Comparison of ENCODE assay signal across 20 cellular contexts in the genomic region with DNA sequence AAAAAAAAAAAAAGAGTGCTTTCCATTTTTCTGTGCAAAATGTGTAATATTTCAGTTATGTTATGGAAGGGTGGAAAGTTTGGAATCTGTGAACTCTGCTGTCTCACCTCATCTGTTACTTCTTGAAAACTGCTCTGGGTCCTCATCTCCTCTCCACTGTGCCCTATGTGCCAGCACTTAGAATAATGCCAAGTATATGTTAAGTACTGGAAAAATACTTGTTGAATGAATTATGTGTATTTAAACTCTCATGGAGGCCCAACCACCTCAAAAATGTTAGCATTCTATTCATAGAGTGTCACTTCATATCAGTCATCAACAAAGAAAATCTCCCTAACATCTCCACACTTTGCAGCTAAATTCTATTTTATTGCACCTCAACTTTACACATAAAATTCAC. TPM values are rescaled to one million over a fixed set of nuclear protein-coding genes. Genes with fewer than 3 reads are reported as not detected.
DNase-seq lines count a peak whose midpoint lies in the region; ATAC-seq lines count a peak whose summit lies in the region.
"Had no signal": no experiment of that assay in that cellular context is flagged by ENCODE, and none has a peak within 500 bp of the region (broad histone marks: within the 10 kb centered on the region; RNA-seq: fewer than 3 reads in every experiment).

No MANE protein-coding gene starts in this region.

- peak overlapping the region; percentile 4 for H3K4me2 ChIP-seq in Karpas-422 (ENCODE audit: low read depth, low read length, poor library complexity, severe bottlenecking)
- H3K4me2 ChIP-seq: GM23338 had no signal

- H3K9me2 ChIP-seq in Karpas-422 (replicated peaks; ENCODE audit: insufficient read depth, low read length): no peaks in the 10 kb centered on the region

- H2AFZ ChIP-seq in Karpas-422 (ENCODE audit: low read length): no peak overlapping the region
- H2AFZ ChIP-seq: GM23338 had no signal

- no peaks in the 10 kb centered on the region for H3K27me3 Mint-ChIP-seq in stimulated activated naive B cell treated with anti-CD40 and anti-IgM and Interleukin-4, amounts not matched to agents 10 μg/mL and 1 μg/mL and 100 μg/mL, for 72 hours
- H3K27me3 Mint-ChIP-seq in activated CD8-positive, alpha-beta memory T cell treated with anti-CD3 and anti-CD28 coated beads, Interleukin-2, amount 10 ng/mL, durations not matched to agents 7 days and 5 days: no peaks in the 10 kb centered on the region
- H3K27me3 Mint-ChIP-seq: activated naive CD8-positive, alpha-beta T cell treated with anti-CD3 and anti-CD28 coated beads, Interleukin-2, amount 50 U/mL, for 24 hours; naive thymus-derived CD8-positive, alpha-beta T cell had no signal

- ATAC-seq in GM18873 (IDR thresholded peaks at IDR 0.05; ENCODE audit: low FRiP score, unreplicated experiment) (peak; percentile 12), HG02759 (IDR thresholded peaks at IDR 0.05; ENCODE audit: unreplicated experiment) (peak; percentile 5)
- ATAC-seq in stimulated activated naive B cell treated with anti-CD40 and anti-IgM and Interleukin-4, amounts not matched to agents 10 μg/mL and 1 μg/mL and 100 μg/mL, for 72 hours (replicated peaks): no peak
- ATAC-seq in activated CD8-positive, alpha-beta memory T cell treated with anti-CD3 and anti-CD28 coated beads, Interleukin-2, amount 10 ng/mL, durations not matched to agents 7 days and 5 days: no peak
- ATAC-seq: psoas muscle had no signal

- no peaks in the 10 kb centered on the region for H3K9me3 Mint-ChIP-seq in stimulated activated naive B cell treated with anti-CD40 and anti-IgM and Interleukin-4, amounts not matched to agents 10 μg/mL and 1 μg/mL and 100 μg/mL, for 72 hours
- H3K9me3 Mint-ChIP-seq in activated CD8-positive, alpha-beta memory T cell treated with anti-CD3 and anti-CD28 coated beads, Interleukin-2, amount 10 ng/mL, durations not matched to agents 7 days and 5 days (ENCODE audit: low read depth): no peaks in the 10 kb centered on the region
- H3K9me3 Mint-ChIP-seq: activated naive CD8-positive, alpha-beta T cell treated with anti-CD3 and anti-CD28 coated beads, Interleukin-2, amount 50 U/mL, for 24 hours; activated T-helper 2 cell treated with anti-CD3 and anti-CD28 coated beads, Interferon-gamma antibody, Interleukin-2, Interleukin-4, amounts not matched to agents 10 μg/mL and 5 μg/mL and 100 μg/mL, durations not matched to agents 14 hours and 24 hours and 36 hours; GM23338; naive thymus-derived CD8-positive, alpha-beta T cell had no signal

- H3K4me3 ChIP-seq in Karpas-422 (ENCODE audit: low read length): no peak overlapping the region
- H3K4me3 ChIP-seq: esophagus squamous epithelium, GM23338, psoas muscle had no signal

- H4K20me1 ChIP-seq in Karpas-422 (ENCODE audit: insufficient read depth, low read depth, low read length): no peaks in the 10 kb centered on the region

- peaks cover 66% of the 10 kb centered on the region for H3K36me3 ChIP-seq in Karpas-422 (ENCODE audit: insufficient read depth, low read length)
- H3K36me3 ChIP-seq: BE2C, esophagus squamous epithelium had no signal

- peaks cover 43 to 57% of the 10 kb centered on the region in 2 donors for H3K36me3 Mint-ChIP-seq in stimulated activated naive B cell treated with anti-CD40 and anti-IgM and Interleukin-4, amounts not matched to agents 10 μg/mL and 1 μg/mL and 100 μg/mL, for 72 hours
- H3K36me3 Mint-ChIP-seq in activated CD8-positive, alpha-beta memory T cell treated with anti-CD3 and anti-CD28 coated beads, Interleukin-2, amount 10 ng/mL, durations not matched to agents 7 days and 5 days: peaks cover 36% of the 10 kb centered on the region

- DNase-seq in Karpas-422: no peak
- DNase-seq in stimulated activated naive B cell treated with anti-CD40 and anti-IgM and Interleukin-4, amounts not matched to agents 10 μg/mL and 1 μg/mL and 100 μg/mL, for 72 hours: no peak
- no peak for DNase-seq in NCI-H82 treated with DMSO at 0.1 percent for 48 hours (lab: John Stamatoyannopoulos, UW; ENCODE audit: unreplicated experiment)
- DNase-seq in activated CD8-positive, alpha-beta memory T cell treated with anti-CD3 and anti-CD28 coated beads, Interleukin-2, amount 10 ng/mL, durations not matched to agents 7 days and 5 days: no peak
- DNase-seq in DMS53 treated with DMSO at 0.1 percent for 48 hours (lab: John Stamatoyannopoulos, UW; ENCODE audit: unreplicated experiment): no peak
- DNase-seq in NCI-H774 (lab: John Stamatoyannopoulos, UW): no peak
- DNase-seq: activated CD4-positive, CD25-positive, alpha-beta regulatory T cell; DMS 273 treated with DMSO at 0.1 percent for 48 hours; effector CD4-positive, alpha-beta T cell; esophagus squamous epithelium; NCI-H2029; NCI-H510A; psoas muscle had no signal

- H3K27ac ChIP-seq in Karpas-422 (ENCODE audit: low read length): peak overlapping the region; percentile 16; the same call in 1 of the 2 replicates
- H3K27ac ChIP-seq: esophagus squamous epithelium, psoas muscle had no signal

- CTCF ChIA-PET in activated CD8-positive, alpha-beta memory T cell treated with anti-CD3 and anti-CD28 coated beads, Interleukin-2, amount 10 ng/mL, durations not matched to agents 7 days and 5 days (lab: Charles Lee): interaction anchor here (0.9 to 1.6 kb wide), 9 partner anchors 9 to 46 kb away, joined by 3 to 8 read pairs (median 4); a partner anchor contains a TSS

- no peak overlapping the region for H3K4me3 Mint-ChIP-seq in stimulated activated naive B cell treated with anti-CD40 and anti-IgM and Interleukin-4, amounts not matched to agents 10 μg/mL and 1 μg/mL and 100 μg/mL, for 72 hours
- H3K4me3 Mint-ChIP-seq in activated CD8-positive, alpha-beta memory T cell treated with anti-CD3 and anti-CD28 coated beads, Interleukin-2, amount 10 ng/mL, durations not matched to agents 7 days and 5 days: no peak overlapping the region
- H3K4me3 Mint-ChIP-seq: activated naive CD8-positive, alpha-beta T cell treated with anti-CD3 and anti-CD28 coated beads, Interleukin-2, amount 50 U/mL, for 24 hours; GM23338; naive thymus-derived CD8-positive, alpha-beta T cell had no signal

- H3K4me1 ChIP-seq in Karpas-422 (ENCODE audit: low read length): peaks cover 75% of the 10 kb centered on the region
- H3K4me1 ChIP-seq: BE2C, esophagus squamous epithelium, psoas muscle had no signal

- peaks cover 82% of the 10 kb centered on the region for H3K79me2 ChIP-seq in Karpas-422 (ENCODE audit: low read length)

- no peaks in the 10 kb centered on the region for H3K9me3 ChIP-seq in Karpas-422 (ENCODE audit: low read length)
- H3K9me3 ChIP-seq: BE2C, esophagus squamous epithelium, psoas muscle had no signal

- no peak overlapping the region for H3K9ac ChIP-seq in Karpas-422 (ENCODE audit: low read length)

- H3K27me3 ChIP-seq in Karpas-422 (ENCODE audit: low read length): no peaks in the 10 kb centered on the region
- H3K27me3 ChIP-seq: BE2C, esophagus squamous epithelium had no signal

- peak overlapping the region; percentile 70 for H3K27ac Mint-ChIP-seq in stimulated activated naive B cell treated with anti-CD40 and anti-IgM and Interleukin-4, amounts not matched to agents 10 μg/mL and 1 μg/mL and 100 μg/mL, for 72 hours
- H3K27ac Mint-ChIP-seq in activated CD8-positive, alpha-beta memory T cell treated with anti-CD3 and anti-CD28 coated beads, Interleukin-2, amount 10 ng/mL, durations not matched to agents 7 days and 5 days: no peak overlapping the region
- H3K27ac Mint-ChIP-seq: activated naive CD8-positive, alpha-beta T cell treated with anti-CD3 and anti-CD28 coated beads, Interleukin-2, amount 50 U/mL, for 24 hours; activated T-helper 2 cell treated with anti-CD3 and anti-CD28 coated beads, Interferon-gamma antibody, Interleukin-2, Interleukin-4, amounts not matched to agents 10 μg/mL and 5 μg/mL and 100 μg/mL, durations not matched to agents 14 hours and 24 hours and 36 hours; naive thymus-derived CD8-positive, alpha-beta T cell had no signal

- peaks cover 15 to 24% of the 10 kb centered on the region in 2 donors for H3K4me1 Mint-ChIP-seq in stimulated activated naive B cell treated with anti-CD40 and anti-IgM and Interleukin-4, amounts not matched to agents 10 μg/mL and 1 μg/mL and 100 μg/mL, for 72 hours
- peaks cover 1% of the 10 kb centered on the region for H3K4me1 Mint-ChIP-seq in activated CD8-positive, alpha-beta memory T cell treated with anti-CD3 and anti-CD28 coated beads, Interleukin-2, amount 10 ng/mL, durations not matched to agents 7 days and 5 days

RNA-seq across cellular contexts. Expression of a gene that starts 46.0 kb away (rescaled TPM):
- 201 and 340 TPM in 2 replicates for total RNA-seq in Karpas-422 (2014; rRNA removed; shearing (Covaris generic); ENCODE audit: low replicate concordance)
- 10 to 100 TPM; 60.3 to 66.2 TPM for total RNA-seq in activated CD8-positive, alpha-beta memory T cell treated with anti-CD3 and anti-CD28 coated beads, Interleukin-2, amount 10 ng/mL, durations not matched to agents 7 days and 5 days

Comparison
In these comparisons a context has a peak if more than half of its experiments do, and no peak if none do; other contexts are left out.
1. ATAC-seq: peak in GM18873 (single experiment) and HG02759 (single experiment); none in stimulated activated naive B cell treated with anti-CD40 and anti-IgM and Interleukin-4, amounts not matched to agents 10 μg/mL and 1 μg/mL and 100 μg/mL, for 72 hours (0 of 2) and activated CD8-positive, alpha-beta memory T cell treated with anti-CD3 and anti-CD28 coated beads, Interleukin-2, amount 10 ng/mL, durations not matched to agents 7 days and 5 days (single experiment).